ENCODE assay signal across 15 cellular contexts in the genomic region with DNA sequence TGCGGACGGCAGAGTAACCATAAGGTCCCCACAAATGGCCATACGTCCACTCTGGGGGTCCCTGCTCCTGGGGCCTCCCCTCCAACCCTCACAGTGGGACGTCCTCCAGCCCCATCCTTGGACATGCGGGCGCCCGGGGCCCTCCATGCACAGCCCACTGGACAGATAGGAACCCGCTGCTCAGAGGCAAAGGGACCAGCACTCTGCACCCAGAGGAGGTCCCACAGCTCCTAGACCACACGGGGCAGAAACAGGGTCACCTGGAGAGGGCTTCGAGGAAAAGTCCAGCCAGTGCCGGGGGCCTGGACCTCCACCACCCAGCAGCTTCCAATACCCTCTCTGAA. TPM values are rescaled to one million over a fixed set of nuclear protein-coding genes. Genes with fewer than 3 reads are reported as not detected.
DNase-seq lines count a peak whose midpoint lies in the region; ATAC-seq, FAIRE-seq and TF ChIP-seq lines count a peak whose summit lies in the region.
"Had no signal": no experiment of that assay in that cellular context is flagged by ENCODE, and none has a peak within 500 bp of the region (broad histone marks: within the 10 kb centered on the region; RNA-seq: fewer than 3 reads in every experiment).

No MANE protein-coding gene starts in this region.

- TF ChIP-seq RAD21 in HCT116 (IDR thresholded peaks at IDR 0.05; ENCODE audit: low read depth) (no peak), K562 (CRISPR knock-in tag; conservative IDR thresholded peaks at IDR 0.05 in 1 of 2, IDR thresholded peaks at IDR 0.05 in 1 of 2) (no peak)

- H3K4me2 ChIP-seq in HCT116 (ENCODE audit: low read length): peak overlapping the region; percentile 27
- H3K4me2 ChIP-seq in K562 (ENCODE audit: insufficient read depth, low read length): peak overlapping the region; percentile 84
- H3K4me2 ChIP-seq in neuronal stem cell (ENCODE audit: insufficient read depth, low read length, poor library complexity, severe bottlenecking): no peak overlapping the region
- H3K4me2 ChIP-seq: KMS-11 had no signal

- no peak overlapping the region for H4K8ac ChIP-seq in neuronal stem cell (ENCODE audit: low read depth, low read length)

- no peak overlapping the region for H2BK12ac ChIP-seq in neuronal stem cell (ENCODE audit: low read length)

- peak overlapping the region; percentile 38 for H3K14ac ChIP-seq in neuronal stem cell (ENCODE audit: low read length)

- H3K9me1 ChIP-seq in K562 (ENCODE audit: control insufficient read depth, insufficient read depth, low read length): peaks cover 3% of the 10 kb centered on the region

- H3K27ac ChIP-seq in HCT116 (ENCODE audit: low read depth, low read length) (peak overlapping the region; percentile 57; the same call in 1 of the 2 replicates), K562 (ENCODE audit: extremely low read depth, low read depth, low read length) (peak overlapping the region; percentile 72), neuronal stem cell (replicated peaks; ENCODE audit: low read length) (no peak overlapping the region)
- H3K27ac ChIP-seq: KMS-11, SJSA1 had no signal

- no peak for TF ChIP-seq POLR2A in HCT116 (IDR thresholded peaks at IDR 0.05; ENCODE audit: borderline replicate concordance, extremely low read depth, insufficient read depth, insufficient read length)
- no peak; the same call in 1 of the 2 replicates for TF ChIP-seq POLR2A in K562 (conservative IDR thresholded peaks at IDR 0.05)

- TF ChIP-seq EP300 in K562 (IDR thresholded peaks at IDR 0.05; ENCODE audit: low read length): no peak

- no peak for FAIRE-seq in K562 (lab: Jason Lieb, UNC)

- H2BK15ac ChIP-seq in neuronal stem cell (ENCODE audit: low read length): no peak overlapping the region

- no peak overlapping the region for H3K18ac ChIP-seq in neuronal stem cell (ENCODE audit: low read length)

- RAD21 ChIA-PET in HCT116 (lab: Charles Lee; ENCODE audit: low non-redundant PET in 1 of 2, low total read pairs in 2 of 2, uncharacterized antibody in 2 of 2, unreplicated experiment in 2 of 2): no interaction called here

- H3K23ac ChIP-seq in neuronal stem cell (ENCODE audit: low read depth, low read length, poor library complexity): no peak overlapping the region

- H3K9me3 ChIP-seq in HCT116 (ENCODE audit: control insufficient read depth in 1 of 2, insufficient read depth in 1 of 2, low read depth in 1 of 2, low read length in 2 of 2) (no peaks in the 10 kb centered on the region), K562 (replicated peaks; ENCODE audit: control insufficient read depth, insufficient read depth, low read depth, low read length) (no peaks in the 10 kb centered on the region), neuronal stem cell (replicated peaks in 1 of 2; ENCODE audit: control insufficient read depth in 2 of 2, insufficient read depth in 1 of 2, low read depth in 1 of 2, low read length in 2 of 2) (no peaks in the 10 kb centered on the region)
- H3K9me3 ChIP-seq: HAP-1, SJSA1 had no signal

- H3K36me3 Mint-ChIP-seq in activated CD8-positive, alpha-beta T cell treated with anti-CD3 and anti-CD28 coated beads, Interleukin-2, amount 10 ng/mL, durations not matched to agents 7 days and 5 days (ENCODE audit: low read depth): no peaks in the 10 kb centered on the region
- H3K36me3 Mint-ChIP-seq in activated CD8-positive, alpha-beta T cell treated with anti-CD3 and anti-CD28 coated beads for 36 hours (ENCODE audit: low read depth): peaks cover 2% of the 10 kb centered on the region

- no peak overlapping the region for H2BK120ac ChIP-seq in neuronal stem cell (ENCODE audit: low read depth, low read length)

- in situ Hi-C loops in K562 (cut with MboI): no loop called here

- BruUV-seq in HCT116 (replicated peaks; lab: Mats Ljungman, UMichigan) (no TSS peak), K562 (replicated peaks; lab: Mats Ljungman, UMichigan) (no TSS peak)

- H2AK5ac ChIP-seq in neuronal stem cell (ENCODE audit: low read depth, low read length): peak overlapping the region; percentile 68

- H2AFZ ChIP-seq in HCT116 (ENCODE audit: low read depth, low read length, poor library complexity, severe bottlenecking): no peak overlapping the region
- H2AFZ ChIP-seq in K562 (ENCODE audit: low read depth, low read length): peak overlapping the region; percentile 64; the same call in 1 of the 2 replicates
- H2AFZ ChIP-seq in neuronal stem cell (ENCODE audit: low read length): no peak overlapping the region

- H3K36me3 ChIP-seq in HCT116 (ENCODE audit: control insufficient read depth in 1 of 2, insufficient read depth in 2 of 2, low read length in 2 of 2): peaks cover 0 to 1% of the 10 kb centered on the region in 2 experiments; a peak in 1 of 4 replicates
- H3K36me3 ChIP-seq in K562 (ENCODE audit: control insufficient read depth, insufficient read depth, low read length): peaks cover 46% of the 10 kb centered on the region; the same call in 1 of the 3 replicates
- peaks cover 0 to 11% of the 10 kb centered on the region in 2 donors for H3K36me3 ChIP-seq in neuronal stem cell (replicated peaks in 1 of 2; ENCODE audit: control insufficient read depth in 2 of 2, insufficient read depth in 2 of 2, low read length in 2 of 2)

- H3K4me3 ChIP-seq in HCT116 (replicated peaks in 1 of 2; ENCODE audit: low read depth in 1 of 2, low read length in 2 of 2) (no peak overlapping the region), K562 (peak overlapping the region; percentile 27), neuronal stem cell (ENCODE audit: low read length in 2 of 2) (no peak overlapping the region)
- H3K4me3 ChIP-seq: HAP-1, SJSA1 had no signal

- H3K9me2 ChIP-seq in HCT116 (ENCODE audit: insufficient read depth): no peaks in the 10 kb centered on the region

- peaks cover 90% of the 10 kb centered on the region for H3K79me2 ChIP-seq in HCT116 (ENCODE audit: insufficient read depth, low read length)
- peaks cover 96% of the 10 kb centered on the region for H3K79me2 ChIP-seq in K562 (ENCODE audit: control insufficient read depth, insufficient read depth, low read length)

- H3K27me3 ChIP-seq in HCT116 (ENCODE audit: insufficient read depth, low read length) (no peaks in the 10 kb centered on the region), K562 (ENCODE audit: control insufficient read depth in 2 of 2, insufficient read depth in 2 of 2, low read length in 2 of 2) (no peaks in the 10 kb centered on the region), neuronal stem cell (ENCODE audit: control insufficient read depth in 3 of 3, insufficient read depth in 3 of 3, low read depth in 1 of 3, low read length in 3 of 3) (no peaks in the 10 kb centered on the region)
- H3K27me3 ChIP-seq: SJSA1 had no signal

- no peak for DNase-seq in activated CD8-positive, alpha-beta T cell treated with anti-CD3 and anti-CD28 coated beads, Interleukin-2, amount 10 ng/mL, durations not matched to agents 7 days and 5 days
- no peak for DNase-seq in activated CD8-positive, alpha-beta T cell treated with anti-CD3 and anti-CD28 coated beads for 36 hours
- DNase-seq in HCT116 (ENCODE audit: low read depth, low spot score) (no peak), K562 (ENCODE audit: extremely low read depth in 1 of 4, low spot score in 3 of 4) (no peak), neuronal stem cell (ENCODE audit: low spot score) (no peak), NCI-H345 (lab: John Stamatoyannopoulos, UW) (no peak)
- DNase-seq: NCI-H1436 treated with DMSO at 0.1 percent for 48 hours, NCI-H2081, NCI-H510A, NCI-H774 had no signal

- peak overlapping the region; percentile 69 for H2BK5ac ChIP-seq in neuronal stem cell (ENCODE audit: low read length)

- peak; percentile 7 for ATAC-seq in activated CD8-positive, alpha-beta T cell treated with anti-CD3 and anti-CD28 coated beads, Interleukin-2, amount 10 ng/mL, durations not matched to agents 7 days and 5 days
- ATAC-seq in activated CD8-positive, alpha-beta T cell treated with anti-CD3 and anti-CD28 coated beads for 36 hours: no peak
- ATAC-seq in HCT116 (no peak), K562 (peak; percentile 55), GM18519 (IDR thresholded peaks at IDR 0.05; ENCODE audit: low FRiP score, unreplicated experiment) (no peak), HG03135 (IDR thresholded peaks at IDR 0.05; ENCODE audit: unreplicated experiment) (no peak)

- CTCF ChIA-PET in activated CD8-positive, alpha-beta T cell treated with anti-CD3 and anti-CD28 coated beads, Interleukin-2, amount 10 ng/mL, durations not matched to agents 7 days and 5 days (lab: Charles Lee): interaction anchor here (0.6 to 3.5 kb wide), 12 partner anchors 8 to 165 kb away, joined by 3 to 32 read pairs (median 6); a partner anchor contains a TSS
- CTCF ChIA-PET in activated CD8-positive, alpha-beta T cell treated with anti-CD3 and anti-CD28 coated beads for 36 hours (lab: Charles Lee): interaction anchor here (0.8 to 3.8 kb wide), 9 partner anchors 9 to 424 kb away, joined by 3 to 57 read pairs (median 6); no protein-coding TSS in a partner anchor
- CTCF ChIA-PET in HCT116 (lab: Charles Lee): interaction anchor here (0.8 to 3.0 kb wide), 6 partner anchors 8 to 250 kb away, joined by 3 to 33 read pairs (median 4); a partner anchor contains a TSS
- CTCF ChIA-PET in K562 (lab: Yijun Ruan, JAX; ENCODE audit: low intra/inter-chr PET ratio): interaction anchor here (0.6 kb wide), 1 partner anchor 59 kb away, joined by 4 read pairs; no protein-coding TSS in a partner anchor

- H3K9me3 Mint-ChIP-seq in activated CD8-positive, alpha-beta T cell treated with anti-CD3 and anti-CD28 coated beads, Interleukin-2, amount 10 ng/mL, durations not matched to agents 7 days and 5 days (ENCODE audit: insufficient read depth): no peaks in the 10 kb centered on the region
- H3K9me3 Mint-ChIP-seq in activated CD8-positive, alpha-beta T cell treated with anti-CD3 and anti-CD28 coated beads for 36 hours: no peaks in the 10 kb centered on the region

- H3K4ac ChIP-seq in neuronal stem cell (ENCODE audit: low read length): no peak overlapping the region

- peaks cover 31% of the 10 kb centered on the region for H3K79me1 ChIP-seq in neuronal stem cell (ENCODE audit: low read depth, low read length)

- H3K4me3 Mint-ChIP-seq in activated CD8-positive, alpha-beta T cell treated with anti-CD3 and anti-CD28 coated beads, Interleukin-2, amount 10 ng/mL, durations not matched to agents 7 days and 5 days: no peak overlapping the region
- H3K4me3 Mint-ChIP-seq in activated CD8-positive, alpha-beta T cell treated with anti-CD3 and anti-CD28 coated beads for 36 hours: no peak overlapping the region

- no peaks in the 10 kb centered on the region for H3K27me3 Mint-ChIP-seq in activated CD8-positive, alpha-beta T cell treated with anti-CD3 and anti-CD28 coated beads, Interleukin-2, amount 10 ng/mL, durations not matched to agents 7 days and 5 days (ENCODE audit: low read depth)
- H3K27me3 Mint-ChIP-seq in activated CD8-positive, alpha-beta T cell treated with anti-CD3 and anti-CD28 coated beads for 36 hours: no peaks in the 10 kb centered on the region

- WGBS in K562 (ENCODE audit: insufficient coverage, low coverage, missing lambda C conversion rate): 1% methylated on average over 11 of the region's 11 CpGs
- no CpG with 5 or more reads among the region's 11 CpGs for WGBS in neuronal stem cell (ENCODE audit: extremely low coverage in 2 of 2, insufficient read length in 2 of 2, insufficient replicate concordance in 1 of 2), 2 donors

- H3K4me1 Mint-ChIP-seq in activated CD8-positive, alpha-beta T cell treated with anti-CD3 and anti-CD28 coated beads, Interleukin-2, amount 10 ng/mL, durations not matched to agents 7 days and 5 days (ENCODE audit: low read depth): peaks cover 12% of the 10 kb centered on the region
- H3K4me1 Mint-ChIP-seq in activated CD8-positive, alpha-beta T cell treated with anti-CD3 and anti-CD28 coated beads for 36 hours (ENCODE audit: low read depth): peaks cover 23% of the 10 kb centered on the region

- no peak for TF ChIP-seq CTCF in activated CD8-positive, alpha-beta T cell treated with anti-CD3 and anti-CD28 coated beads for 36 hours (IDR thresholded peaks at IDR 0.05)
- TF ChIP-seq CTCF in HCT116 (IDR thresholded peaks at IDR 0.05 in 2 of 3, conservative IDR thresholded peaks at IDR 0.05 in 1 of 3; ENCODE audit: borderline replicate concordance in 1 of 3, insufficient read depth in 1 of 3, low read depth in 2 of 3, low read length in 2 of 3) (no peak), K562 (IDR thresholded peaks at IDR 0.05 in 2 of 3, conservative IDR thresholded peaks at IDR 0.05 in 1 of 3; ENCODE audit: insufficient read depth in 2 of 3, low read depth in 1 of 3, low read length in 3 of 3) (no peak)

- peaks cover 9 to 23% of the 10 kb centered on the region in 2 experiments; a peak in 3 of 4 replicates for H3K4me1 ChIP-seq in HCT116 (ENCODE audit: control insufficient read depth in 1 of 2, insufficient read depth in 2 of 2, low read length in 2 of 2)
- peaks cover 53 to 94% of the 10 kb centered on the region in 2 experiments for H3K4me1 ChIP-seq in K562 (replicated peaks in 1 of 2; ENCODE audit: control insufficient read depth in 2 of 2, insufficient read depth in 2 of 2, low read length in 2 of 2)
- peaks cover 2 to 13% of the 10 kb centered on the region in 2 donors for H3K4me1 ChIP-seq in neuronal stem cell (ENCODE audit: control insufficient read depth in 2 of 2, insufficient read depth in 1 of 2, low read depth in 1 of 2, low read length in 2 of 2)
- H3K4me1 ChIP-seq: SJSA1 had no signal

- no peak overlapping the region for H4K91ac ChIP-seq in neuronal stem cell (ENCODE audit: low read depth, low read length, poor library complexity)

- intact Hi-C loops in activated CD8-positive, alpha-beta T cell treated with anti-CD3 and anti-CD28 coated beads for 36 hours (cut with micrococcal nuclease): no loop called here
- intact Hi-C loops in HCT116 (cut with micrococcal nuclease): no loop called here
- intact Hi-C loops in K562 (cut with micrococcal nuclease): no loop called here

- no peak overlapping the region for H3K27ac Mint-ChIP-seq in activated CD8-positive, alpha-beta T cell treated with anti-CD3 and anti-CD28 coated beads, Interleukin-2, amount 10 ng/mL, durations not matched to agents 7 days and 5 days
- no peak overlapping the region for H3K27ac Mint-ChIP-seq in activated CD8-positive, alpha-beta T cell treated with anti-CD3 and anti-CD28 coated beads for 36 hours

- POLR2A ChIA-PET in activated CD8-positive, alpha-beta T cell treated with anti-CD3 and anti-CD28 coated beads, Interleukin-2, amount 10 ng/mL, durations not matched to agents 7 days and 5 days (lab: Charles Lee): no interaction called here
- POLR2A ChIA-PET in activated CD8-positive, alpha-beta T cell treated with anti-CD3 and anti-CD28 coated beads for 36 hours (lab: Charles Lee): interaction anchor here (1.0 to 3.7 kb wide), 3 partner anchors 9 to 21 kb away, joined by 3 to 16 read pairs (median 3); no protein-coding TSS in a partner anchor
- POLR2A ChIA-PET in HCT116 (lab: Charles Lee) (no interaction called here), K562 (lab: Yijun Ruan, JAX) (interaction anchor here (0.5 to 6.6 kb wide), 10 partner anchors 9 to 1201 kb away, joined by 3 to 46 read pairs (median 3); no protein-coding TSS in a partner anchor)

- H4K20me1 ChIP-seq in HCT116 (ENCODE audit: insufficient read depth): peaks cover 17% of the 10 kb centered on the region; the same call in 1 of the 2 replicates
- peaks cover 24% of the 10 kb centered on the region for H4K20me1 ChIP-seq in K562 (replicated peaks; ENCODE audit: control insufficient read depth, insufficient read depth, low read length)

- H3K9ac ChIP-seq in HCT116 (ENCODE audit: low read length) (no peak overlapping the region), K562 (ENCODE audit: insufficient read depth in 1 of 2, low read depth in 2 of 2, low read length in 2 of 2) (peak overlapping the region; percentile 63 to 89), neuronal stem cell (ENCODE audit: low read depth, low read length, poor library complexity) (no peak overlapping the region)
- H3K9ac ChIP-seq: KMS-11 had no signal

RNA-seq across cellular contexts. Expression of a gene that starts 11.1 kb away (rescaled TPM):
- total RNA-seq in activated CD8-positive, alpha-beta T cell treated with anti-CD3 and anti-CD28 coated beads, Interleukin-2, amount 10 ng/mL, durations not matched to agents 7 days and 5 days: 10 to 100 TPM; 47.9 to 52.9 TPM
- 10 to 100 TPM; 43.4 to 46.8 TPM for total RNA-seq in activated CD8-positive, alpha-beta T cell treated with anti-CD3 and anti-CD28 coated beads for 36 hours
- total RNA-seq in HCT116 (2021; ENCODE audit: unreplicated experiment) (52.2 TPM), K562 (2014; rRNA removed) (15.8 and 21.9 TPM in 2 replicates), K562 (2014; rRNA removed; fragmentation: Illumina TruSeq; extraction: Trizol) (3.5 and 4.5 TPM in 2 replicates), K562 (2015; rRNA removed; fragmentation: Illumina TruSeq; extraction: Trizol) (15.8 and 20.8 TPM in 2 replicates), K562 (2021) (52.4 and 63.3 TPM in 2 replicates)
- 37.4 and 54.0 TPM in 2 replicates for polyA plus RNA-seq in HCT116 (2012)
- 46.7 and 163 TPM in 2 replicates for total RNA-seq in K562 (2011; cell fraction: chromatin; rRNA removed; ENCODE audit: low replicate concordance)
- 112 and 114 TPM in 2 replicates for total RNA-seq in K562 (2011; cell fraction: nucleolus; rRNA removed)
- 55.0 and 57.6 TPM in 2 replicates for total RNA-seq in K562 (2011; cell fraction: nucleoplasm; rRNA removed)
- polyA plus RNA-seq in K562 (2011; rRNA removed) (14.6 and 21.5 TPM in 2 replicates), K562 (2014; fragmentation: Illumina TruSeq; extraction: Trizol) (16.7 and 40.7 TPM in 2 replicates), K562 (2014; fragmentation: Nextera tagmentation; extraction: Ambion mirVana) (under 1 TPM; 0.04 to 0.29 TPM), K562 (2014; rRNA removed) (31.0 and 50.1 TPM in 2 replicates)
- polyA plus RNA-seq in K562 (2011; cell fraction: cytosol; rRNA removed): 17.4 and 27.3 TPM in 2 replicates
- polyA plus RNA-seq in K562 (2011; cell fraction: nucleus; rRNA removed): 56.5 and 100 TPM in 2 replicates
- 37.1 and 39.8 TPM in 2 replicates for polyA plus RNA-seq in K562 (2012)
- 7.4 and 11.2 TPM in 2 replicates for polyA minus RNA-seq in K562 (2011; rRNA and poly(A)+ RNA removed)
- polyA minus RNA-seq in K562 (2011; cell fraction: cytosol; rRNA and poly(A)+ RNA removed): 23.8 and 34.7 TPM in 2 replicates
- polyA minus RNA-seq in K562 (2011; cell fraction: nucleus; rRNA and poly(A)+ RNA removed): 19.5 and 21.3 TPM in 2 replicates
- 15.0 TPM for polyA plus RNA-seq in neuronal stem cell (2013, experiment 1 of 2)
- polyA plus RNA-seq in neuronal stem cell (2013, experiment 2 of 2): 16.5 TPM

RNA-seq across cellular contexts. Expression of a gene that starts 25.1 kb away (rescaled TPM):
- 10 to 100 TPM; 20.2 to 27.8 TPM for total RNA-seq in activated CD8-positive, alpha-beta T cell treated with anti-CD3 and anti-CD28 coated beads, Interleukin-2, amount 10 ng/mL, durations not matched to agents 7 days and 5 days
- total RNA-seq in activated CD8-positive, alpha-beta T cell treated with anti-CD3 and anti-CD28 coated beads for 36 hours: 1 to 10 TPM; 5.8 to 8.2 TPM
- 17.0 TPM for total RNA-seq in HCT116 (2021; ENCODE audit: unreplicated experiment)
- polyA plus RNA-seq in HCT116 (2012): 15.6 and 16.5 TPM in 2 replicates
- total RNA-seq in K562 (2011; cell fraction: chromatin; rRNA removed; ENCODE audit: low replicate concordance): 40.7 and 89.4 TPM in 2 replicates
- total RNA-seq in K562 (2011; cell fraction: nucleolus; rRNA removed): 37.1 and 44.7 TPM in 2 replicates
- 35.0 and 38.7 TPM in 2 replicates for total RNA-seq in K562 (2011; cell fraction: nucleoplasm; rRNA removed)
- 3.2 and 5.0 TPM in 2 replicates for total RNA-seq in K562 (2014; rRNA removed)
- total RNA-seq in K562 (2014; rRNA removed; fragmentation: Illumina TruSeq; extraction: Trizol): 3.2 and 3.6 TPM in 2 replicates
- total RNA-seq in K562 (2015; rRNA removed; fragmentation: Illumina TruSeq; extraction: Trizol): 3.8 and 4.3 TPM in 2 replicates
- 12.3 and 13.2 TPM in 2 replicates for total RNA-seq in K562 (2021)
- polyA plus RNA-seq in K562 (2011; rRNA removed): 8.3 and 13.2 TPM in 2 replicates
- polyA plus RNA-seq in K562 (2011; cell fraction: cytosol; rRNA removed): 12.0 and 13.1 TPM in 2 replicates
- polyA plus RNA-seq in K562 (2011; cell fraction: nucleus; rRNA removed): 36.1 and 44.4 TPM in 2 replicates
- polyA plus RNA-seq in K562 (2012): 5.6 and 7.6 TPM in 2 replicates
- polyA plus RNA-seq in K562 (2014; fragmentation: Illumina TruSeq; extraction: Trizol): 6.0 and 6.4 TPM in 2 replicates
- polyA plus RNA-seq in K562 (2014; fragmentation: Nextera tagmentation; extraction: Ambion mirVana): 1 to 10 TPM; 1.2 to 2.2 TPM
- 10.1 and 11.9 TPM in 2 replicates for polyA plus RNA-seq in K562 (2014; rRNA removed)
- 9.7 and 10.4 TPM in 2 replicates for polyA minus RNA-seq in K562 (2011; rRNA and poly(A)+ RNA removed)
- 7.3 and 10.2 TPM in 2 replicates for polyA minus RNA-seq in K562 (2011; cell fraction: cytosol; rRNA and poly(A)+ RNA removed)
- polyA minus RNA-seq in K562 (2011; cell fraction: nucleus; rRNA and poly(A)+ RNA removed): 5.4 and 7.0 TPM in 2 replicates
- polyA plus RNA-seq in neuronal stem cell (2013, experiment 1 of 2): 0.79 TPM
- 0.80 TPM for polyA plus RNA-seq in neuronal stem cell (2013, experiment 2 of 2)

RNA-seq across cellular contexts. Expression of a gene that starts 26.2 kb away (rescaled TPM):
- 10 to 100 TPM; 26.5 to 29.8 TPM for total RNA-seq in activated CD8-positive, alpha-beta T cell treated with anti-CD3 and anti-CD28 coated beads, Interleukin-2, amount 10 ng/mL, durations not matched to agents 7 days and 5 days
- total RNA-seq in activated CD8-positive, alpha-beta T cell treated with anti-CD3 and anti-CD28 coated beads for 36 hours: 10 to 100 TPM; 25.6 to 27.7 TPM
- total RNA-seq in HCT116 (2021; ENCODE audit: unreplicated experiment) (64.3 TPM), K562 (2014; rRNA removed) (15.5 and 22.0 TPM in 2 replicates), K562 (2014; rRNA removed; fragmentation: Illumina TruSeq; extraction: Trizol) (3.4 and 3.8 TPM in 2 replicates), K562 (2015; rRNA removed; fragmentation: Illumina TruSeq; extraction: Trizol) (7.9 and 9.4 TPM in 2 replicates), K562 (2021) (59.1 and 60.4 TPM in 2 replicates)
- 29.9 and 33.0 TPM in 2 replicates for polyA plus RNA-seq in HCT116 (2012)
- total RNA-seq in K562 (2011; cell fraction: chromatin; rRNA removed; ENCODE audit: low replicate concordance): 5.8 and 14.0 TPM in 2 replicates
- 11.7 and 16.7 TPM in 2 replicates for total RNA-seq in K562 (2011; cell fraction: nucleolus; rRNA removed)
- 6.4 and 7.5 TPM in 2 replicates for total RNA-seq in K562 (2011; cell fraction: nucleoplasm; rRNA removed)
- polyA plus RNA-seq in K562 (2011; rRNA removed) (3.7 and 4.8 TPM in 2 replicates), K562 (2014; fragmentation: Illumina TruSeq; extraction: Trizol) (6.8 and 13.1 TPM in 2 replicates), K562 (2014; fragmentation: Nextera tagmentation; extraction: Ambion mirVana) (under 1 TPM; 0.04 to 0.10 TPM), K562 (2014; rRNA removed) (15.4 and 27.5 TPM in 2 replicates)
- polyA plus RNA-seq in K562 (2011; cell fraction: cytosol; rRNA removed): 7.1 and 44.8 TPM in 2 replicates
- polyA plus RNA-seq in K562 (2011; cell fraction: nucleus; rRNA removed): 14.2 and 29.1 TPM in 2 replicates
- 20.8 and 23.7 TPM in 2 replicates for polyA plus RNA-seq in K562 (2012)
- polyA minus RNA-seq in K562 (2011; rRNA and poly(A)+ RNA removed): 1.0 and 1.3 TPM in 2 replicates
- 15.0 and 25.4 TPM in 2 replicates for polyA minus RNA-seq in K562 (2011; cell fraction: cytosol; rRNA and poly(A)+ RNA removed)
- polyA minus RNA-seq in K562 (2011; cell fraction: nucleus; rRNA and poly(A)+ RNA removed): 5.8 and 6.6 TPM in 2 replicates
- 12.8 TPM for polyA plus RNA-seq in neuronal stem cell (2013, experiment 1 of 2)
- 12.5 TPM for polyA plus RNA-seq in neuronal stem cell (2013, experiment 2 of 2)

RNA-seq across cellular contexts. Expression of a gene that starts 48.1 kb away (rescaled TPM):
- 100 to 1,000 TPM; 181 to 196 TPM for total RNA-seq in activated CD8-positive, alpha-beta T cell treated with anti-CD3 and anti-CD28 coated beads, Interleukin-2, amount 10 ng/mL, durations not matched to agents 7 days and 5 days
- 100 to 1,000 TPM; 112 to 113 TPM for total RNA-seq in activated CD8-positive, alpha-beta T cell treated with anti-CD3 and anti-CD28 coated beads for 36 hours
- total RNA-seq in HCT116 (2021; ENCODE audit: unreplicated experiment) (68.2 TPM), K562 (2014; rRNA removed) (135 and 157 TPM in 2 replicates), K562 (2014; rRNA removed; fragmentation: Illumina TruSeq; extraction: Trizol) (0.93 and 1.5 TPM in 2 replicates), K562 (2015; rRNA removed; fragmentation: Illumina TruSeq; extraction: Trizol) (18.9 and 26.5 TPM in 2 replicates), K562 (2021) (84.2 and 87.7 TPM in 2 replicates)
- 39.6 and 42.3 TPM in 2 replicates for polyA plus RNA-seq in HCT116 (2012)
- total RNA-seq in K562 (2011; cell fraction: chromatin; rRNA removed; ENCODE audit: low replicate concordance): 29.4 and 87.9 TPM in 2 replicates
- 61.7 and 67.8 TPM in 2 replicates for total RNA-seq in K562 (2011; cell fraction: nucleolus; rRNA removed)
- 40.1 and 45.4 TPM in 2 replicates for total RNA-seq in K562 (2011; cell fraction: nucleoplasm; rRNA removed)
- polyA plus RNA-seq in K562 (2011; rRNA removed) (24.6 and 45.3 TPM in 2 replicates), K562 (2014; fragmentation: Illumina TruSeq; extraction: Trizol) (3.6 and 16.9 TPM in 2 replicates), K562 (2014; fragmentation: Nextera tagmentation; extraction: Ambion mirVana) (under 1 TPM in 1 of 2 experiments, not detected in 1; 0.04 TPM), K562 (2014; rRNA removed) (95.1 and 99.0 TPM in 2 replicates)
- polyA plus RNA-seq in K562 (2011; cell fraction: cytosol; rRNA removed): 54.2 and 174 TPM in 2 replicates
- polyA plus RNA-seq in K562 (2011; cell fraction: nucleus; rRNA removed): 117 and 184 TPM in 2 replicates
- 47.5 and 74.5 TPM in 2 replicates for polyA plus RNA-seq in K562 (2012)
- 6.9 and 11.0 TPM in 2 replicates for polyA minus RNA-seq in K562 (2011; rRNA and poly(A)+ RNA removed)
- 26.1 and 39.4 TPM in 2 replicates for polyA minus RNA-seq in K562 (2011; cell fraction: cytosol; rRNA and poly(A)+ RNA removed)
- polyA minus RNA-seq in K562 (2011; cell fraction: nucleus; rRNA and poly(A)+ RNA removed): 15.3 and 15.8 TPM in 2 replicates
- 44.4 TPM for polyA plus RNA-seq in neuronal stem cell (2013, experiment 1 of 2)
- polyA plus RNA-seq in neuronal stem cell (2013, experiment 2 of 2): 44.1 TPM

Comparison
In these comparisons a context has a peak if more than half of its experiments do, and no peak if none do; other contexts are left out.
1. ATAC-seq: peak in activated CD8-positive, alpha-beta T cell treated with anti-CD3 and anti-CD28 coated beads, Interleukin-2, amount 10 ng/mL, durations not matched to agents 7 days and 5 days (single experiment) and K562 (single experiment); none in activated CD8-positive, alpha-beta T cell treated with anti-CD3 and anti-CD28 coated beads for 36 hours (single experiment), HCT116 (single experiment), GM18519 (single experiment) and HG03135 (single experiment).
2. POLR2A ChIA-PET loops: an anchor here in activated CD8-positive, alpha-beta T cell treated with anti-CD3 and anti-CD28 coated beads for 36 hours (1.0 to 3.7 kb wide) and K562 (0.5 to 6.6 kb wide); none called in activated CD8-positive, alpha-beta T cell treated with anti-CD3 and anti-CD28 coated beads, Interleukin-2, amount 10 ng/mL, durations not matched to agents 7 days and 5 days and HCT116.
3. H3K9ac ChIP-seq: peak in K562 (2 of 2); none in HCT116 (single experiment) and neuronal stem cell (single experiment).